ENCODE assay signal across 12 cellular contexts in the genomic region with DNA sequence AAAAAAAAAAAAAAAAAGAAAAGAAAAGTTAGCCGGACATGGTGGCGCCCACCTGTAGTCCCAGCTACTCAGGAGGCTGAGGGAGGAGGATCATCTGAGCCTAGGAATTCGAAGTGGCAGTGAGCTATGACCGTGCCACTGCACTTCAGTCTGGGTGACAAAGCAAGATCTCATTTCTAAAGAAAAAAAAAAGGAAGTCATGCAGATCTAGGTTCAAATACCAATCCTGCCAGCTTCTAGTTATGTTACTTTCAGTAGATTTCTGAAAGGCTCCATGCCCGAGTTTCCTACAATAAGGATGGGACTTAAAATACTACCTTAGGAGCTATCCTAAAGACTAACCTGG. TPM values are rescaled to one million over a fixed set of nuclear protein-coding genes. Genes with fewer than 3 reads are reported as not detected.
DNase-seq lines count a peak whose midpoint lies in the region; ATAC-seq and TF ChIP-seq lines count a peak whose summit lies in the region.
"Had no signal": no experiment of that assay in that cellular context is flagged by ENCODE, and none has a peak within 500 bp of the region (broad histone marks: within the 10 kb centered on the region; RNA-seq: fewer than 3 reads in every experiment).

No MANE protein-coding gene starts in this region.

- H3K4me1 ChIP-seq in thyroid gland: peaks cover 27 to 38% of the 10 kb centered on the region in 2 donors

- no peaks in the 10 kb centered on the region for H3K36me3 ChIP-seq in thyroid gland
- H3K36me3 ChIP-seq: ascending aorta had no signal

- no peak overlapping the region for H3K4me3 ChIP-seq in thyroid gland (replicated peaks in 1 of 3)

- peak overlapping the region; percentile 91 for H3K27ac Mint-ChIP-seq in activated naive CD4-positive, alpha-beta T cell treated with anti-CD3 and anti-CD28 coated beads, Interleukin-2, amount 50 U/mL, for 24 hours
- H3K27ac Mint-ChIP-seq in effector memory CD8-positive, alpha-beta T cell: peak overlapping the region; percentile 92 to 96
- H3K27ac Mint-ChIP-seq: H9 had no signal

- peak overlapping the region; percentile 25 to 98 (median 94) for H3K27ac ChIP-seq in thyroid gland
- H3K27ac ChIP-seq: ascending aorta had no signal

- no peaks in the 10 kb centered on the region for H3K27me3 Mint-ChIP-seq in activated naive CD4-positive, alpha-beta T cell treated with anti-CD3 and anti-CD28 coated beads, Interleukin-2, amount 50 U/mL, for 24 hours
- H3K27me3 Mint-ChIP-seq in effector memory CD8-positive, alpha-beta T cell: no peaks in the 10 kb centered on the region

- no peak for TF ChIP-seq CTCF in thyroid gland (IDR thresholded peaks at IDR 0.05)

- no peaks in the 10 kb centered on the region for H3K9me3 ChIP-seq in thyroid gland
- H3K9me3 ChIP-seq: ascending aorta had no signal

- intact Hi-C loops in thyroid gland (cut with DNase I): no loop called here

- H3K4me3 Mint-ChIP-seq in activated naive CD4-positive, alpha-beta T cell treated with anti-CD3 and anti-CD28 coated beads, Interleukin-2, amount 50 U/mL, for 24 hours: peak overlapping the region; percentile 91
- peak overlapping the region; percentile 95 to 100 for H3K4me3 Mint-ChIP-seq in effector memory CD8-positive, alpha-beta T cell
- H3K4me3 Mint-ChIP-seq: H9 had no signal

- no peak for TF ChIP-seq POLR2A in thyroid gland (IDR thresholded peaks at IDR 0.05)

- WGBS in thyroid gland, 2 donors: 86 to 90% methylated on average over 5 of the region's 5 CpGs

- no peak for ATAC-seq in effector memory CD8-positive, alpha-beta T cell (replicated peaks)
- ATAC-seq in HG03139 (IDR thresholded peaks at IDR 0.05; ENCODE audit: unreplicated experiment): no peak
- ATAC-seq in HG02885 (IDR thresholded peaks at IDR 0.05; ENCODE audit: poor library complexity, unreplicated experiment): no peak
- ATAC-seq in HG03025 (IDR thresholded peaks at IDR 0.05; ENCODE audit: low FRiP score, unreplicated experiment): no peak
- ATAC-seq: esophagus mucosa had no signal

- no peaks in the 10 kb centered on the region for H3K9me3 Mint-ChIP-seq in activated naive CD4-positive, alpha-beta T cell treated with anti-CD3 and anti-CD28 coated beads, Interleukin-2, amount 50 U/mL, for 24 hours
- no peaks in the 10 kb centered on the region for H3K9me3 Mint-ChIP-seq in effector memory CD8-positive, alpha-beta T cell

- no peaks in the 10 kb centered on the region for H3K27me3 ChIP-seq in thyroid gland
- H3K27me3 ChIP-seq: ascending aorta had no signal

- no peak for DNase-seq in activated naive CD4-positive, alpha-beta T cell (lab: John Stamatoyannopoulos, UW)
- DNase-seq in SIG-M5 (lab: John Stamatoyannopoulos, UW) (peak; percentile 7), thyroid gland (no peak)
- DNase-seq in effector memory CD8-positive, alpha-beta T cell: no peak
- DNase-seq: H9, NCI-H2029 treated with DMSO at 0.1 percent for 48 hours had no signal

- H3K36me3 Mint-ChIP-seq in activated naive CD4-positive, alpha-beta T cell treated with anti-CD3 and anti-CD28 coated beads, Interleukin-2, amount 50 U/mL, for 24 hours: peaks cover 19% of the 10 kb centered on the region
- peaks cover 75% of the 10 kb centered on the region for H3K36me3 Mint-ChIP-seq in effector memory CD8-positive, alpha-beta T cell (ENCODE audit: insufficient read depth)

- peaks cover 44% of the 10 kb centered on the region for H3K4me1 Mint-ChIP-seq in activated naive CD4-positive, alpha-beta T cell treated with anti-CD3 and anti-CD28 coated beads, Interleukin-2, amount 50 U/mL, for 24 hours
- peaks cover 30 to 51% of the 10 kb centered on the region in 2 donors for H3K4me1 Mint-ChIP-seq in effector memory CD8-positive, alpha-beta T cell (ENCODE audit: low read depth in 2 of 2)

RNA-seq across cellular contexts. Expression of gene ZC3HAV1, which starts 4.5 kb away (rescaled TPM):
- 10 to 100 TPM; 43.4 to 59.7 (median 50.2) TPM for total RNA-seq in thyroid gland
